ENCODE assay signal across 8 cellular contexts in the genomic region with DNA sequence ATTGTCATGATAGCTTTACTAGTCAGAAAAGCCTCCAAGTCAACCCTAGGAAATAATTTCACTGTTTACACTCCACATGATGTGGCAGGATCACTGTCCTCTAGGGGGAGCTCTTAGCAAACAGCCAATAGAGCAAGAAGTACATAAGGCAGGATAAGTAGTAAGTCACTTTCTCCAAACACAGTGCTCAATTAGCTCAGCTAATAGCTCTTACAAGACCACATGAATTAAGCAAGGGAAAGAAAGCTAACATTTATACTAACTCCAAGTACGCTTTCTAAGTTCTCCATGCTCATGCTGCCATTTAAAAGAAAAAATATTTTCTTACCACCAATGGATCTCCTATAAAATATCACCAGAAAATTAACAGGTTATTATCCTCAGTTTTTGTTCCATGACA.
DNase-seq lines count a peak whose midpoint lies in the region; ATAC-seq and TF ChIP-seq lines count a peak whose summit lies in the region.

No MANE protein-coding gene starts in this region.

- no peaks in the 10 kb centered on the region for H3K36me3 Mint-ChIP-seq in activated T-helper 17 cell treated with anti-CD3 and anti-CD28 coated beads, Interleukin-2, amount 50 U/mL, for 72 hours (ENCODE audit: low read depth)

- H2AFZ ChIP-seq in OCI-LY7 (ENCODE audit: low read length), result peak overlapping the region; percentile 20; the same call in 1 of the 2 replicates

- no TSS peak for BruUV-seq in OCI-LY7 (replicated peaks; lab: Mats Ljungman, UMichigan)

- H3K4me1 ChIP-seq in OCI-LY7 (ENCODE audit: insufficient read depth, low read length, poor library complexity, severe bottlenecking) (no peaks in the 10 kb centered on the region), gastrocnemius medialis (no peaks in the 10 kb centered on the region)

- H3K4me1 Mint-ChIP-seq in activated T-helper 17 cell treated with anti-CD3 and anti-CD28 coated beads, Interleukin-2, amount 50 U/mL, for 72 hours, result no peaks in the 10 kb centered on the region

- intact Hi-C loops in OCI-LY7 (cut with micrococcal nuclease; ENCODE audit: unreplicated experiment), result loop anchor here (2.0 to 5.0 kb wide), 2 partner anchors 304 to 372 kb away; no protein-coding TSS in a partner anchor
- intact Hi-C loops in gastrocnemius medialis (cut with DNase I; ENCODE audit: low total_unique reads), result no loop called here

- no peaks in the 10 kb centered on the region for H3K36me3 ChIP-seq in OCI-LY7 (ENCODE audit: insufficient read depth, low read length)
- no peaks in the 10 kb centered on the region for H3K36me3 ChIP-seq in gastrocnemius medialis

- no peak overlapping the region for H3K27ac Mint-ChIP-seq in activated T-helper 17 cell treated with anti-CD3 and anti-CD28 coated beads, Interleukin-2, amount 50 U/mL, for 72 hours

- no peak overlapping the region for H3K4me3 Mint-ChIP-seq in activated T-helper 17 cell treated with anti-CD3 and anti-CD28 coated beads, Interleukin-2, amount 50 U/mL, for 72 hours

- H3K9me3 Mint-ChIP-seq in activated T-helper 17 cell treated with anti-CD3 and anti-CD28 coated beads, Interleukin-2, amount 50 U/mL, for 72 hours, result no peaks in the 10 kb centered on the region

- H3K4me3 ChIP-seq in OCI-LY7 (ENCODE audit: low read depth, low read length, poor library complexity, severe bottlenecking) (no peak overlapping the region), gastrocnemius medialis (no peak overlapping the region)

- no peak overlapping the region for H3K4me2 ChIP-seq in OCI-LY7 (ENCODE audit: low read length)

- POLR2A ChIA-PET in OCI-LY7 (lab: Charles Lee), result interaction anchor here (0.6 to 1.4 kb wide), 4 partner anchors 17 to 184 kb away, joined by 3 to 4 read pairs (median 4); a partner anchor contains a TSS

- no peaks in the 10 kb centered on the region for H3K9me2 ChIP-seq in OCI-LY7 (ENCODE audit: insufficient read depth, low read length)

- ATAC-seq in activated T-helper 17 cell treated with anti-CD3 and anti-CD28 coated beads, Interleukin-2, amount 50 U/mL, for 72 hours (replicated peaks), result peak; percentile 59
- no peak for ATAC-seq in HG03457 (IDR thresholded peaks at IDR 0.05; ENCODE audit: unreplicated experiment)
- ATAC-seq in gastrocnemius medialis, result no peak

- CTCF ChIA-PET in OCI-LY7 (lab: Charles Lee; ENCODE audit: unreplicated experiment), result interaction anchor here (0.6 to 2.1 kb wide), 3 partner anchors 243 to 282 kb away, joined by 3 to 4 read pairs (median 3); no protein-coding TSS in a partner anchor

- no peaks in the 10 kb centered on the region for H3K27me3 ChIP-seq in gastrocnemius medialis

- TF ChIP-seq POLR2A in gastrocnemius medialis (IDR thresholded peaks at IDR 0.05), result no peak

- H3K27ac ChIP-seq in OCI-LY7 (ENCODE audit: low read depth, low read length, poor library complexity, severe bottlenecking) (no peak overlapping the region), gastrocnemius medialis (no peak overlapping the region)

- peak; percentile 68 for DNase-seq in EL
- DNase-seq in HT-29 (ENCODE audit: low spot score), result peak; percentile 87
- peak; percentile 83 for DNase-seq in OCI-LY7 (ENCODE audit: low spot score)
- DNase-seq in glomerular visceral epithelial cell (ENCODE audit: extremely low spot score), result peak; percentile 54
- peak; percentile 58 for DNase-seq in stimulated activated CD4-positive, alpha-beta T cell treated with anti-CD3 and anti-CD28 coated beads, Interleukin-15, amount 100 ng/mL, for 24 hours
- DNase-seq in gastrocnemius medialis, result no peak

- in situ Hi-C loops in gastrocnemius medialis (cut with MboI; ENCODE audit: low sequenced_read_pairs in 4 of 4), result no loop called here

- H3K9me3 ChIP-seq in OCI-LY7 (ENCODE audit: low read length), result no peaks in the 10 kb centered on the region
- no peaks in the 10 kb centered on the region for H3K9me3 ChIP-seq in gastrocnemius medialis

- peaks cover 12% of the 10 kb centered on the region for H3K27me3 Mint-ChIP-seq in activated T-helper 17 cell treated with anti-CD3 and anti-CD28 coated beads, Interleukin-2, amount 50 U/mL, for 72 hours

- H4K20me1 ChIP-seq in OCI-LY7 (ENCODE audit: insufficient read depth, low read length), result no peaks in the 10 kb centered on the region

- TF ChIP-seq CTCF in OCI-LY7 (conservative IDR thresholded peaks at IDR 0.05; ENCODE audit: low read length), result peak; percentile 98
- TF ChIP-seq CTCF in gastrocnemius medialis (IDR thresholded peaks at IDR 0.05 in 4 of 5, conservative IDR thresholded peaks at IDR 0.05 in 1 of 5), result peak in 1 of 5 experiments; percentile 51

- no peaks in the 10 kb centered on the region for H3K79me2 ChIP-seq in OCI-LY7 (ENCODE audit: insufficient read depth, low read depth, low read length)

Comparison
In these comparisons a context has a peak if more than half of its experiments do, and no peak if none do; other contexts are left out.
1. DNase-seq: peak in EL (single experiment), HT-29 (single experiment), OCI-LY7 (single experiment), glomerular visceral epithelial cell (single experiment) and stimulated activated CD4-positive, alpha-beta T cell treated with anti-CD3 and anti-CD28 coated beads, Interleukin-15, amount 100 ng/mL, for 24 hours (single experiment); none in gastrocnemius medialis (0 of 2).